In genomic region chr21:25607151-25607811, GRCh38 we compare ENCODE assay signal across 8 cellular contexts. TPM values are rescaled to one million over a fixed set of nuclear protein-coding genes. Genes with fewer than 3 reads are reported as not detected.
DNase-seq lines count a peak whose midpoint lies in the region; ATAC-seq and TF ChIP-seq lines count a peak whose summit lies in the region.

Gene MRPL39 (minus strand): TSS chr21:25607481. CDS start chr21:25607475, 6 bp downstream.

- H3K4me3 ChIP-seq in breast epithelium: peak within 1 kb of the TSS; percentile 62 to 98 (median 86)
- peak within 1 kb of the TSS; percentile 92 for H3K4me3 ChIP-seq in smooth muscle cell

- peak within 1 kb of the TSS; percentile 87 for H2AFZ ChIP-seq in smooth muscle cell (ENCODE audit: low read depth)

- H3F3A ChIP-seq in smooth muscle cell (ENCODE audit: low read depth): no peaks in the 10 kb centered on the region

- DNase-seq in ACHN: peak; percentile 88
- DNase-seq in NCI-H2171 treated with DMSO at 0.1 percent for 48 hours (lab: John Stamatoyannopoulos, UW): peak; percentile 87
- peak; percentile 62 to 87 for DNase-seq in breast epithelium (ENCODE audit: low spot score in 2 of 2)
- DNase-seq in iPS-NIHi11 (ENCODE audit: low spot score): peak; percentile 93
- DNase-seq in smooth muscle cell (lab: John Stamatoyannopoulos, UW; ENCODE audit: unreplicated experiment): peak; percentile 62

- no peaks in the 10 kb centered on the region for H3K9me3 ChIP-seq in breast epithelium
- H3K9me3 ChIP-seq in smooth muscle cell (replicated peaks; ENCODE audit: low read depth): no peaks in the 10 kb centered on the region

- TF ChIP-seq CTCF in VCaP (conservative IDR thresholded peaks at IDR 0.05): peak; percentile 71
- peak; percentile 10 to 45 (median 42) for TF ChIP-seq CTCF in breast epithelium (IDR thresholded peaks at IDR 0.05)
- TF ChIP-seq CTCF in smooth muscle cell (IDR thresholded peaks at IDR 0.05; ENCODE audit: borderline replicate concordance, insufficient read depth, poor library complexity, severe bottlenecking): peak; percentile 48

- ATAC-seq in GM18868 (IDR thresholded peaks at IDR 0.05; ENCODE audit: unreplicated experiment) (peak; percentile 93), HG03108 (IDR thresholded peaks at IDR 0.05; ENCODE audit: unreplicated experiment) (peak; percentile 93)

- peak within 1 kb of the TSS; percentile 79 for H3K27ac ChIP-seq in VCaP
- peak within 1 kb of the TSS; percentile 87 to 94 for H3K27ac ChIP-seq in breast epithelium
- H3K27ac ChIP-seq in smooth muscle cell (ENCODE audit: low read depth): peak within 1 kb of the TSS; percentile 50

- H3K27me3 ChIP-seq in breast epithelium: no peaks in the 10 kb centered on the region
- H3K27me3 ChIP-seq in smooth muscle cell (ENCODE audit: low read depth): no peaks in the 10 kb centered on the region

- in situ Hi-C loops in ACHN (cut with HindIII; ENCODE audit: low pct_ligation_motif_present, low pct_unique_long_range_greater_than_20kb, low sequenced_read_pairs): no loop called here

- peak within 1 kb of the TSS; percentile 91 for H3K4me2 ChIP-seq in smooth muscle cell

- H4K20me1 ChIP-seq in smooth muscle cell (ENCODE audit: low read depth): no peaks in the 10 kb centered on the region

- H3K79me2 ChIP-seq in smooth muscle cell (ENCODE audit: low read depth): peaks cover 10% of the 10 kb centered on the region

- H3K4me1 ChIP-seq in breast epithelium (peaks cover 0 to 3% of the 10 kb centered on the region in 2 donors), smooth muscle cell (ENCODE audit: low read depth) (peaks cover 4% of the 10 kb centered on the region)

- no peak for TF ChIP-seq POLR2A in breast epithelium (IDR thresholded peaks at IDR 0.05)

- H3K9ac ChIP-seq in smooth muscle cell (ENCODE audit: low read depth): peak within 1 kb of the TSS; percentile 83

- WGBS in smooth muscle cell (ENCODE audit: low lambda C conversion rate): 2% methylated on average over 51 of the region's 57 CpGs

- H3K36me3 ChIP-seq in breast epithelium (no peaks in the 10 kb centered on the region), smooth muscle cell (ENCODE audit: low read depth) (no peaks in the 10 kb centered on the region)

- intact Hi-C loops in breast epithelium (cut with DNase I; ENCODE audit: low total_unique reads): loop anchor here (10.0 kb wide), 1 partner anchor 98 kb away; no protein-coding TSS in a partner anchor

RNA-seq across cellular contexts. Expression of gene MRPL39, which starts in this region (rescaled TPM):
- total RNA-seq in breast epithelium (10 to 100 TPM; 13.0 to 28.2 (median 26.5) TPM), smooth muscle cell (36.5 and 48.1 TPM in 2 replicates)
- 56.6 and 62.0 TPM in 2 replicates for polyA plus RNA-seq in smooth muscle cell

Comparison
In these comparisons a context has a peak if more than half of its experiments do, and no peak if none do; other contexts are left out.
1. Peak in every context shown above with its lines: DNase-seq, ATAC-seq, H3K4me3 ChIP-seq and H3K27ac ChIP-seq.